ENCODE assay signal across 1 cellular context in genomic region chr20:51540585-51540984, GRCh38.
TF ChIP-seq lines count a peak whose summit lies in the region.

No MANE protein-coding gene starts in this region.

TF ChIP-seq in GM12878, 131 proteins besides CTCF, POLR2A, EP300 and RAD21 (continued from another document):
- TF ChIP-seq ZBTB40 (IDR thresholded peaks at IDR 0.05; ENCODE audit: borderline replicate concordance) (no peak), RBBP5 (conservative IDR thresholded peaks at IDR 0.05) (no peak), CREB1 (IDR thresholded peaks at IDR 0.05; ENCODE audit: low read depth) (no peak), HDAC6 (IDR thresholded peaks at IDR 0.05; ENCODE audit: unreplicated experiment) (no peak), MYC (IDR thresholded peaks at IDR 0.05; ENCODE audit: insufficient read depth, insufficient read length, insufficient replicate concordance, low read length, severe bottlenecking) (no peak), CEBPB (IDR thresholded peaks at IDR 0.05; ENCODE audit: borderline replicate concordance in 1 of 2, low read depth in 2 of 2, low read length in 2 of 2) (no peak), ZNF622 (IDR thresholded peaks at IDR 0.05) (no peak), HDGF (IDR thresholded peaks at IDR 0.05) (no peak), ZNF24 (IDR thresholded peaks at IDR 0.05) (no peak), BACH1 (IDR thresholded peaks at IDR 0.05; ENCODE audit: borderline replicate concordance) (no peak), IRF5 (IDR thresholded peaks at IDR 0.05; ENCODE audit: borderline replicate concordance) (no peak), KLF5 (IDR thresholded peaks at IDR 0.05; ENCODE audit: partially characterized antibody) (no peak)
